2 cellular contexts compared by ENCODE assay signal in the genomic region with DNA sequence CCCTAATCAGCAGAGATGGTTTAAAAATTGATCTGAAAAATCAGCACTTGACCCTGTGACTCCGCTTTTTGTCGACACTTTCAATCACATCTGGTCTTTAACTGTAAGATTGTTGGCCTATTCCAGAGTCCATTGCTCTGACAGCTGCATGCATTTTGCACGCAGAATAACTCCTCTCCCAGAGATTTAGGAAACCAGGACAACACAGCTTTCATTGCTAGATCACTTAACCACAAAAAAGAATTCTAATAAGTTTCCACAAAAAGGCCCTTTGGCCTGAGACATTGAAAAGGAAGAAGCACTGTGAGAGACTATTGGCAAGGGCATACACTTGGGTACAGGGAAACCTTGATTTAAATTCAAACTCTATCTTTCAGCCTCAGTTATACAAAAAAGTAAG.
TF ChIP-seq lines count a peak whose summit lies in the region.

No MANE protein-coding gene starts in this region.

TF ChIP-seq in SK-N-SH, 30 proteins besides CTCF, POLR2A, EP300 and RAD21 (continued from another document):
- TF ChIP-seq IRF3 (IDR thresholded peaks at IDR 0.05; ENCODE audit: low read depth, low read length) (no peak), TAF1 (IDR thresholded peaks at IDR 0.05; ENCODE audit: borderline replicate concordance, low read depth, low read length) (no peak), JUND (IDR thresholded peaks at IDR 0.05) (no peak), MXI1 (IDR thresholded peaks at IDR 0.05; ENCODE audit: low read depth, low read length) (no peak), EZH2phosphoT487 (IDR thresholded peaks at IDR 0.05; ENCODE audit: borderline replicate concordance, low read depth) (no peak), CHD2 (IDR thresholded peaks at IDR 0.05; ENCODE audit: low read length, partially characterized antibody) (no peak), ELF1 (IDR thresholded peaks at IDR 0.05) (no peak)
- TF ChIP-seq, protein P1, sequence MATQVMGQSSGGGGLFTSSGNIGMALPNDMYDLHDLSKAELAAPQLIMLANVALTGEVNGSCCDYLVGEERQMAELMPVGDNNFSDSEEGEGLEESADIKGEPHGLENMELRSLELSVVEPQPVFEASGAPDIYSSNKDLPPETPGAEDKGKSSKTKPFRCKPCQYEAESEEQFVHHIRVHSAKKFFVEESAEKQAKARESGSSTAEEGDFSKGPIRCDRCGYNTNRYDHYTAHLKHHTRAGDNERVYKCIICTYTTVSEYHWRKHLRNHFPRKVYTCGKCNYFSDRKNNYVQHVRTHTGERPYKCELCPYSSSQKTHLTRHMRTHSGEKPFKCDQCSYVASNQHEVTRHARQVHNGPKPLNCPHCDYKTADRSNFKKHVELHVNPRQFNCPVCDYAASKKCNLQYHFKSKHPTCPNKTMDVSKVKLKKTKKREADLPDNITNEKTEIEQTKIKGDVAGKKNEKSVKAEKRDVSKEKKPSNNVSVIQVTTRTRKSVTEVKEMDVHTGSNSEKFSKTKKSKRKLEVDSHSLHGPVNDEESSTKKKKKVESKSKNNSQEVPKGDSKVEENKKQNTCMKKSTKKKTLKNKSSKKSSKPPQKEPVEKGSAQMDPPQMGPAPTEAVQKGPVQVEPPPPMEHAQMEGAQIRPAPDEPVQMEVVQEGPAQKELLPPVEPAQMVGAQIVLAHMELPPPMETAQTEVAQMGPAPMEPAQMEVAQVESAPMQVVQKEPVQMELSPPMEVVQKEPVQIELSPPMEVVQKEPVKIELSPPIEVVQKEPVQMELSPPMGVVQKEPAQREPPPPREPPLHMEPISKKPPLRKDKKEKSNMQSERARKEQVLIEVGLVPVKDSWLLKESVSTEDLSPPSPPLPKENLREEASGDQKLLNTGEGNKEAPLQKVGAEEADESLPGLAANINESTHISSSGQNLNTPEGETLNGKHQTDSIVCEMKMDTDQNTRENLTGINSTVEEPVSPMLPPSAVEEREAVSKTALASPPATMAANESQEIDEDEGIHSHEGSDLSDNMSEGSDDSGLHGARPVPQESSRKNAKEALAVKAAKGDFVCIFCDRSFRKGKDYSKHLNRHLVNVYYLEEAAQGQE (IDR thresholded peaks at IDR 0.05; ENCODE audit: low read depth, low read length) = no peak

TF ChIP-seq in SK-N-SH treated with all-trans-retinoic acid at 6 μM for 48 hours, 23 proteins besides CTCF, POLR2A, EP300 and RAD21 (continued from another document):
- TF ChIP-seq, protein P2, sequence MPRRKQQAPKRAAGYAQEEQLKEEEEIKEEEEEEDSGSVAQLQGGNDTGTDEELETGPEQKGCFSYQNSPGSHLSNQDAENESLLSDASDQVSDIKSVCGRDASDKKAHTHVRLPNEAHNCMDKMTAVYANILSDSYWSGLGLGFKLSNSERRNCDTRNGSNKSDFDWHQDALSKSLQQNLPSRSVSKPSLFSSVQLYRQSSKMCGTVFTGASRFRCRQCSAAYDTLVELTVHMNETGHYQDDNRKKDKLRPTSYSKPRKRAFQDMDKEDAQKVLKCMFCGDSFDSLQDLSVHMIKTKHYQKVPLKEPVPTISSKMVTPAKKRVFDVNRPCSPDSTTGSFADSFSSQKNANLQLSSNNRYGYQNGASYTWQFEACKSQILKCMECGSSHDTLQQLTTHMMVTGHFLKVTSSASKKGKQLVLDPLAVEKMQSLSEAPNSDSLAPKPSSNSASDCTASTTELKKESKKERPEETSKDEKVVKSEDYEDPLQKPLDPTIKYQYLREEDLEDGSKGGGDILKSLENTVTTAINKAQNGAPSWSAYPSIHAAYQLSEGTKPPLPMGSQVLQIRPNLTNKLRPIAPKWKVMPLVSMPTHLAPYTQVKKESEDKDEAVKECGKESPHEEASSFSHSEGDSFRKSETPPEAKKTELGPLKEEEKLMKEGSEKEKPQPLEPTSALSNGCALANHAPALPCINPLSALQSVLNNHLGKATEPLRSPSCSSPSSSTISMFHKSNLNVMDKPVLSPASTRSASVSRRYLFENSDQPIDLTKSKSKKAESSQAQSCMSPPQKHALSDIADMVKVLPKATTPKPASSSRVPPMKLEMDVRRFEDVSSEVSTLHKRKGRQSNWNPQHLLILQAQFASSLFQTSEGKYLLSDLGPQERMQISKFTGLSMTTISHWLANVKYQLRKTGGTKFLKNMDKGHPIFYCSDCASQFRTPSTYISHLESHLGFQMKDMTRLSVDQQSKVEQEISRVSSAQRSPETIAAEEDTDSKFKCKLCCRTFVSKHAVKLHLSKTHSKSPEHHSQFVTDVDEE (CRISPR knock-in tag; IDR thresholded peaks at IDR 0.05) = no peak
- no peak for TF ChIP-seq ZFP3 (CRISPR knock-in tag; IDR thresholded peaks at IDR 0.05)
